ENCODE assay signal across 8 cellular contexts in the genomic region with DNA sequence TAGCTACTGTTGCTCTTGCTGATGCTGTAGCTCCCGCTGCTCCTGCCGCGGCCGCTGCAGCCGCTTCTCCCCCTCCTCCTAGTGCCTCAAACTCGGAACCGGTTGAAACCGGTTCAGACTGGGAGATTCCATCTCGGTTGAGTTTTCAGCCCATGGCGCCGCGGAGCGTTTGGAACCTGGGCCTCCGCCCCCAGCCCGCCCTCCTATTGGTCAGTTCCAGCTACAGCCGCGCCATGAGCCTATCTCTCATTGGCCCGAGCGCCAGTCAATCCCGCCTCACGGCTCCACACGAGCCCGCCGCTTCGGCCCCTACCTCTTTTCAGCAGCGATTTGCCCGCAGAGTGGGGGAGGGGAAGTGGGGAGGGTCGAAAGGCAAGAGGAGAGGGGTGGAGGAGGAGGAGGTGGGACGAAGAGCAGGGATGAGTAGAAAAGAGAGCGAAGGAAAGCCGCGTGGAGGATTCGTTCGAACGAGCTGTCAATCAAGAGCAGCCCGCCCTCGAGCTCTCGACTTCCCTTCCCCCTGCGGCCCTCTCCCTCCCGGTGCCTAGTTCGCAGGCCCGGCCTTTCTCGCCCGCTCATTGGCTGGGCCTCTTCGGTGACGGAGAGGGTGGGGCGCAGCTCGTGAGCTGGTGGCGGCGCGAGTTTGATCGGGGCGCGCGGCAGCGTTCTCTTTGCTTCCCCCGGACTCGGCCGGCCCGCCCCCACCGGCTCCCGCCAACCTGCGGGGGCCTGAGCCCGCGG. TPM values are rescaled to one million over a fixed set of nuclear protein-coding genes. Genes with fewer than 3 reads are reported as not detected.
DNase-seq lines count a peak whose midpoint lies in the region; ATAC-seq, FAIRE-seq and TF ChIP-seq lines count a peak whose summit lies in the region.

A gene with protein sequence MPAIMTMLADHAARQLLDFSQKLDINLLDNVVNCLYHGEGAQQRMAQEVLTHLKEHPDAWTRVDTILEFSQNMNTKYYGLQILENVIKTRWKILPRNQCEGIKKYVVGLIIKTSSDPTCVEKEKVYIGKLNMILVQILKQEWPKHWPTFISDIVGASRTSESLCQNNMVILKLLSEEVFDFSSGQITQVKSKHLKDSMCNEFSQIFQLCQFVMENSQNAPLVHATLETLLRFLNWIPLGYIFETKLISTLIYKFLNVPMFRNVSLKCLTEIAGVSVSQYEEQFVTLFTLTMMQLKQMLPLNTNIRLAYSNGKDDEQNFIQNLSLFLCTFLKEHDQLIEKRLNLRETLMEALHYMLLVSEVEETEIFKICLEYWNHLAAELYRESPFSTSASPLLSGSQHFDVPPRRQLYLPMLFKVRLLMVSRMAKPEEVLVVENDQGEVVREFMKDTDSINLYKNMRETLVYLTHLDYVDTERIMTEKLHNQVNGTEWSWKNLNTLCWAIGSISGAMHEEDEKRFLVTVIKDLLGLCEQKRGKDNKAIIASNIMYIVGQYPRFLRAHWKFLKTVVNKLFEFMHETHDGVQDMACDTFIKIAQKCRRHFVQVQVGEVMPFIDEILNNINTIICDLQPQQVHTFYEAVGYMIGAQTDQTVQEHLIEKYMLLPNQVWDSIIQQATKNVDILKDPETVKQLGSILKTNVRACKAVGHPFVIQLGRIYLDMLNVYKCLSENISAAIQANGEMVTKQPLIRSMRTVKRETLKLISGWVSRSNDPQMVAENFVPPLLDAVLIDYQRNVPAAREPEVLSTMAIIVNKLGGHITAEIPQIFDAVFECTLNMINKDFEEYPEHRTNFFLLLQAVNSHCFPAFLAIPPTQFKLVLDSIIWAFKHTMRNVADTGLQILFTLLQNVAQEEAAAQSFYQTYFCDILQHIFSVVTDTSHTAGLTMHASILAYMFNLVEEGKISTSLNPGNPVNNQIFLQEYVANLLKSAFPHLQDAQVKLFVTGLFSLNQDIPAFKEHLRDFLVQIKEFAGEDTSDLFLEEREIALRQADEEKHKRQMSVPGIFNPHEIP (N-terminal part only) (minus strand): TSS at position 178 of the 741 bp plus-strand sequence. CDS start 4,459 bp downstream, outside the sequence.

- intact Hi-C loops in mammary epithelial cell (cut with micrococcal nuclease): loop anchor here (1.0 to 10.0 kb wide), 5 partner anchors 94 to 346 kb away; a partner anchor contains a TSS

- DNase-seq in ACHN (peak; percentile 99), NCI-H2227 (lab: John Stamatoyannopoulos, UW; ENCODE audit: unreplicated experiment) (peak; percentile 100), WERI-Rb-1 (peak; percentile 100), mammary epithelial cell (peak; percentile 99), small intestine (peak; percentile 99)

- BruUV-seq in mammary epithelial cell (replicated peaks; lab: Mats Ljungman, UMichigan): no TSS peak

- peak within 1 kb of the TSS; percentile 87 for H2AFZ ChIP-seq in mammary epithelial cell (ENCODE audit: low read depth, low read length)

- H3K4me3 ChIP-seq in WERI-Rb-1 (ENCODE audit: low read depth, low read length) (peak within 1 kb of the TSS; percentile 99), mammary epithelial cell (replicated peaks in 1 of 3; ENCODE audit: insufficient read depth in 1 of 3, low read depth in 2 of 3, low read length in 3 of 3) (peak within 1 kb of the TSS; percentile 63 to 99 (median 97)), iPS-20b (ENCODE audit: low read length) (peak within 1 kb of the TSS; percentile 88), small intestine (ENCODE audit: low read depth in 1 of 2, low read length in 2 of 2) (peak within 1 kb of the TSS; percentile 94 to 98)

- no peak for FAIRE-seq in small intestine (lab: Jason Lieb, UNC)

- H3K27ac ChIP-seq in WERI-Rb-1 (peak within 1 kb of the TSS; percentile 98), mammary epithelial cell (ENCODE audit: insufficient read depth, low read depth, low read length) (peak within 1 kb of the TSS; percentile 91), iPS-20b (ENCODE audit: low read length) (peak within 1 kb of the TSS; percentile 88), small intestine (ENCODE audit: low read depth in 1 of 2, low read length in 1 of 2) (peak within 1 kb of the TSS; percentile 91 to 95)

- H3K9ac ChIP-seq in mammary epithelial cell (ENCODE audit: insufficient read depth, low read length) (peak within 1 kb of the TSS; percentile 93), iPS-20b (ENCODE audit: low read depth, low read length) (peak within 1 kb of the TSS; percentile 99)

- no peaks in the 10 kb centered on the region for H3K9me3 ChIP-seq in WERI-Rb-1 (ENCODE audit: severe bottlenecking)
- H3K9me3 ChIP-seq in mammary epithelial cell (replicated peaks; ENCODE audit: insufficient read depth, low read length): no peaks in the 10 kb centered on the region
- no peaks in the 10 kb centered on the region for H3K9me3 ChIP-seq in iPS-20b (ENCODE audit: insufficient read depth, low read depth, low read length)
- no peaks in the 10 kb centered on the region for H3K9me3 ChIP-seq in small intestine (ENCODE audit: control insufficient read depth, low read depth)

- CTCF ChIA-PET in mammary epithelial cell (lab: Charles Lee; ENCODE audit: low non-redundant PET): interaction anchor here (0.6 kb wide), 1 partner anchor 403 kb away, joined by 3 read pairs; no protein-coding TSS in a partner anchor

- peaks cover 48% of the 10 kb centered on the region for H3K79me2 ChIP-seq in mammary epithelial cell (ENCODE audit: insufficient read depth, low read length)

- in situ Hi-C loops in ACHN (cut with HindIII; ENCODE audit: low pct_ligation_motif_present, low pct_unique_long_range_greater_than_20kb, low sequenced_read_pairs): no loop called here
- in situ Hi-C loops in mammary epithelial cell (cut with MboI; ENCODE audit: low sequenced_read_pairs in 2 of 2): loop anchor here in 1 of 2 donors (25.0 kb wide), 1 partner anchor 349 kb away; a partner anchor contains a TSS

- peak within 1 kb of the TSS; percentile 84 for H3K4me2 ChIP-seq in mammary epithelial cell (ENCODE audit: insufficient read depth, low read depth, low read length)

- H3K36me3 ChIP-seq in WERI-Rb-1 (peaks cover 18% of the 10 kb centered on the region), mammary epithelial cell (ENCODE audit: insufficient read depth, low read length) (no peaks in the 10 kb centered on the region), iPS-20b (ENCODE audit: insufficient read depth, low read depth, low read length) (peaks cover 2% of the 10 kb centered on the region; the same call in 1 of the 2 replicates), small intestine (ENCODE audit: control insufficient read depth in 2 of 2, insufficient read depth in 2 of 2, low read length in 2 of 2) (no peaks in the 10 kb centered on the region)

- H3K4me1 ChIP-seq in mammary epithelial cell (ENCODE audit: insufficient read depth, low read length) (peaks cover 14% of the 10 kb centered on the region), iPS-20b (ENCODE audit: insufficient read depth, low read length) (peaks cover 11% of the 10 kb centered on the region; the same call in 1 of the 2 replicates), small intestine (ENCODE audit: control insufficient read depth in 2 of 2, insufficient read depth in 1 of 2, low read depth in 1 of 2, low read length in 1 of 2) (peaks cover 0 to 11% of the 10 kb centered on the region in 2 donors)

- 0% methylated on average over 4 of the region's 65 CpGs for WGBS in mammary epithelial cell (ENCODE audit: low coverage, missing lambda C conversion rate)
- 0% methylated on average over 62 to 65 of the region's 65 CpGs for WGBS in small intestine, 3 donors

- TF ChIP-seq CTCF in WERI-Rb-1 (IDR thresholded peaks at IDR 0.05; ENCODE audit: low read depth, low read length) (no peak), mammary epithelial cell (conservative IDR thresholded peaks at IDR 0.05 in 1 of 2, IDR thresholded peaks at IDR 0.05 in 1 of 2; ENCODE audit: extremely low read depth in 1 of 2, insufficient read depth in 1 of 2, low read depth in 1 of 2, low read length in 2 of 2) (no peak)

- peaks cover 13% of the 10 kb centered on the region for H4K20me1 ChIP-seq in mammary epithelial cell (ENCODE audit: insufficient read depth, low read length)

- ATAC-seq in GM18873 (IDR thresholded peaks at IDR 0.05; ENCODE audit: low FRiP score, unreplicated experiment) (peak; percentile 77), HG03139 (IDR thresholded peaks at IDR 0.05; ENCODE audit: unreplicated experiment) (peak; percentile 78)

- H3K27me3 ChIP-seq in WERI-Rb-1 (ENCODE audit: insufficient read depth, low read depth, severe bottlenecking): no peaks in the 10 kb centered on the region
- H3K27me3 ChIP-seq in mammary epithelial cell (ENCODE audit: insufficient read depth, low read length): no peaks in the 10 kb centered on the region
- H3K27me3 ChIP-seq in iPS-20b (ENCODE audit: insufficient read depth, low read length): no peaks in the 10 kb centered on the region
- H3K27me3 ChIP-seq in small intestine (ENCODE audit: control insufficient read depth in 2 of 2, insufficient read depth in 2 of 2, low read length in 2 of 2): no peaks in the 10 kb centered on the region

- dilution Hi-C loops in mammary epithelial cell (cut with HindIII; ENCODE audit: low sequenced_read_pairs): no loop called here

RNA-seq across cellular contexts. Expression of the gene that starts here (rescaled TPM):
- 100 to 1,000 TPM in 1 of 2 donors, 10 to 100 TPM in 1; 96.7 to 127 TPM for total RNA-seq in mammary epithelial cell
- polyA plus RNA-seq in mammary epithelial cell (53.0 TPM), small intestine (10 to 100 TPM; 15.9 to 54.4 (median 23.9) TPM)
- polyA minus RNA-seq in mammary epithelial cell: 63.8 TPM

Comparison
In these comparisons a context has a peak if more than half of its experiments do, and no peak if none do; other contexts are left out.
1. Peak in every context shown above with its lines: DNase-seq, ATAC-seq, H3K4me3 ChIP-seq and H3K27ac ChIP-seq.